16 cellular contexts compared by ENCODE assay signal in genomic region chr2:30201990-30202389, GRCh38. TPM values are rescaled to one million over a fixed set of nuclear protein-coding genes. Genes with fewer than 3 reads are reported as not detected.
DNase-seq lines count a peak whose midpoint lies in the region; ATAC-seq and TF ChIP-seq lines count a peak whose summit lies in the region.
"Had no signal": no experiment of that assay in that cellular context is flagged by ENCODE, and none has a peak within 500 bp of the region (broad histone marks: within the 10 kb centered on the region; RNA-seq: fewer than 3 reads in every experiment).

No MANE protein-coding gene starts in this region.

- intact Hi-C loops in sciatic nerve (cut with DNase I) (no loop called here), mucosa of descending colon (cut with DNase I, micrococcal nuclease) (loop anchor here in 1 of 2 donors (10.0 kb wide), 1 partner anchor 133 kb away; no protein-coding TSS in a partner anchor), CD14-positive monocyte (cut with micrococcal nuclease) (no loop called here)

- TF ChIP-seq CTCF in mucosa of descending colon (IDR thresholded peaks at IDR 0.05) (no peak), CD14-positive monocyte (IDR thresholded peaks at IDR 0.05) (no peak)

- H3K4me1 Mint-ChIP-seq in CD14-positive monocyte, result peaks cover 11% of the 10 kb centered on the region
- H3K4me1 Mint-ChIP-seq: activated CD8-positive, alpha-beta memory T cell treated with anti-CD3 and anti-CD28 coated beads, Interleukin-2, amount 10 ng/mL, durations not matched to agents 7 days and 5 days; neural progenitor cell had no signal

- peak; percentile 94 for ATAC-seq in sciatic nerve
- ATAC-seq in HG03521 (IDR thresholded peaks at IDR 0.05; ENCODE audit: unreplicated experiment), result no peak
- no peak for ATAC-seq in mucosa of descending colon
- ATAC-seq: activated CD8-positive, alpha-beta memory T cell treated with anti-CD3 and anti-CD28 coated beads, Interleukin-2, amount 10 ng/mL, durations not matched to agents 7 days and 5 days; HCT116 had no signal

- no peaks in the 10 kb centered on the region for H3K36me3 Mint-ChIP-seq in CD14-positive monocyte
- H3K36me3 Mint-ChIP-seq: activated CD8-positive, alpha-beta memory T cell treated with anti-CD3 and anti-CD28 coated beads, Interleukin-2, amount 10 ng/mL, durations not matched to agents 7 days and 5 days; neural progenitor cell had no signal

- no peaks in the 10 kb centered on the region for H3K9me3 Mint-ChIP-seq in CD14-positive monocyte
- H3K9me3 Mint-ChIP-seq: neural progenitor cell had no signal

- peaks cover 0 to 5% (median 2%) of the 10 kb centered on the region in 3 donors for H3K27me3 Mint-ChIP-seq in CD14-positive monocyte (ENCODE audit: low read depth in 3 of 3)

- no peak overlapping the region for H3K4me3 ChIP-seq in mucosa of descending colon
- H3K4me3 ChIP-seq: cardiac muscle cell, neural progenitor cell, suprapubic skin had no signal

- DNase-seq in G401 (ENCODE audit: low spot score) (peak; percentile 24), cerebellum (ENCODE audit: low spot score) (peak; percentile 18), inferior parietal cortex (ENCODE audit: extremely low spot score) (peak; percentile 32), sciatic nerve (ENCODE audit: low spot score) (no peak), mucosa of descending colon (no peak), CD14-positive monocyte (ENCODE audit: low spot score) (no peak)
- DNase-seq in activated CD4-positive, alpha-beta T cell treated with anti-CD3 and anti-CD28 coated beads for 4 hours, result no peak
- DNase-seq: activated CD8-positive, alpha-beta memory T cell treated with anti-CD3 and anti-CD28 coated beads, Interleukin-2, amount 10 ng/mL, durations not matched to agents 7 days and 5 days; activated naive CD4-positive, alpha-beta T cell treated with Interleukin-2 at 50 U/mL for 16 hours; AML-193; DMS53 had no signal

- in situ Hi-C loops in G401 (cut with HindIII; ENCODE audit: low sequenced_read_pairs), result no loop called here

- no peaks in the 10 kb centered on the region for H3K4me1 ChIP-seq in mucosa of descending colon (ENCODE audit: low read depth)
- H3K4me1 ChIP-seq: suprapubic skin had no signal

- H3K4me3 Mint-ChIP-seq in CD14-positive monocyte, result no peak overlapping the region
- H3K4me3 Mint-ChIP-seq: activated CD8-positive, alpha-beta memory T cell treated with anti-CD3 and anti-CD28 coated beads, Interleukin-2, amount 10 ng/mL, durations not matched to agents 7 days and 5 days; neural progenitor cell had no signal

- H3K36me3 ChIP-seq in mucosa of descending colon (ENCODE audit: low read depth), result no peaks in the 10 kb centered on the region
- H3K36me3 ChIP-seq: cardiac muscle cell, neural progenitor cell, suprapubic skin had no signal

- H3K9me3 ChIP-seq in mucosa of descending colon, result no peaks in the 10 kb centered on the region
- H3K9me3 ChIP-seq: suprapubic skin had no signal

- H3K27ac Mint-ChIP-seq in CD14-positive monocyte, result no peak overlapping the region
- H3K27ac Mint-ChIP-seq: activated CD8-positive, alpha-beta memory T cell treated with anti-CD3 and anti-CD28 coated beads, Interleukin-2, amount 10 ng/mL, durations not matched to agents 7 days and 5 days; neural progenitor cell had no signal

RNA-seq across cellular contexts. Expression of gene LBH, which starts 29.3 kb away (rescaled TPM):
- total RNA-seq in G401 (2014; rRNA removed; shearing (Covaris generic)), result not detected in 2 replicates
- 71.4 TPM for total RNA-seq in cerebellum
- total RNA-seq in sciatic nerve, result 19.8 TPM
- total RNA-seq in mucosa of descending colon, result 10 to 100 TPM in 2 of 3 donors, 1 to 10 TPM in 1; 7.2 to 12.8 (median 12.4) TPM
- under 1 TPM; 0.42 to 0.76 TPM for polyA plus RNA-seq in CD14-positive monocyte

RNA-seq across cellular contexts. Expression of gene YPEL5, which starts 55.2 kb away (rescaled TPM):
- total RNA-seq in G401 (2014; rRNA removed; shearing (Covaris generic)), result 37.1 and 43.7 TPM in 2 replicates
- total RNA-seq in cerebellum, result 70.1 TPM
- total RNA-seq in sciatic nerve, result 78.1 TPM
- 100 to 1,000 TPM in 1 of 3 donors, 10 to 100 TPM in 2; 58.0 to 104 (median 79.3) TPM for total RNA-seq in mucosa of descending colon
- 100 to 1,000 TPM; 231 to 235 TPM for polyA plus RNA-seq in CD14-positive monocyte

Comparison
In these comparisons a context has a peak if more than half of its experiments do, and no peak if none do; other contexts are left out.
1. DNase-seq: peak in G401 (single experiment), cerebellum (single experiment) and inferior parietal cortex (single experiment); none in sciatic nerve (single experiment), activated CD4-positive, alpha-beta T cell treated with anti-CD3 and anti-CD28 coated beads for 4 hours (0 of 2), mucosa of descending colon (0 of 3) and CD14-positive monocyte (single experiment).